1 cellular context compared by ENCODE assay signal in the genomic region with DNA sequence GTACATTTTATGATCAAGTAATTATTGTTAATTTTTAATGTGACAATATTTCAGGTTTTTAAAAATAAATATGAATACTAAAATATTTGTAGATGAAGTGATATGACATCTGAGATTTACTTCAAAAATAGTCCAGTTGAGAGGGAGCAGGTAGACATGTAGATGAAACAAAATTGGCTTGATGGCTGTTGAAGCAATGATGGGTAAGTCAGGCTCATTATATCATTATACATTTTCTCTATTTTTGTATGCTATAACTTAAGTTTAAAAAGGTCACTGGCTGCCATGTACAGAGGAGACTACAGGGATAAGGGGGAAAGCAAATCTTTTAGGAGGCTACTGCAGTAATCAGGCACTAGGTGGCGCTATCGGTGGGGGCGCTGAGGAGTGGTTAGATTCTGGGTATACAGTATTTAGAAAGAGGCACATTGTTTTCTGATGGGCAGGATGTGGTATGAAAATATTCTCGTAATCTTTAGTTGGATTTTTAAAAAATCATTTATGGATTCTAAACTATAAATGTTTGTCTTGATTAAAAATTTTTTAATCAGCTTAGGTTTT.
TF ChIP-seq lines count a peak whose summit lies in the region.

No MANE protein-coding gene starts in this region.

TF ChIP-seq in GM23338, 12 proteins besides CTCF, POLR2A, EP300 and RAD21 (continued from another document):
- TF ChIP-seq ZNF462 (CRISPR knock-in tag; IDR thresholded peaks at IDR 0.05), result no peak
- TF ChIP-seq ZNF114 (CRISPR knock-in tag; IDR thresholded peaks at IDR 0.05), result no peak
- no peak for TF ChIP-seq CREB1 (CRISPR knock-in tag; IDR thresholded peaks at IDR 0.05; ENCODE audit: low read depth)
- no peak for TF ChIP-seq EZH2phosphoT487 (IDR thresholded peaks at IDR 0.05; ENCODE audit: unreplicated experiment)
- no peak for TF ChIP-seq EZH2 (IDR thresholded peaks at IDR 0.05; ENCODE audit: low read depth, unreplicated experiment)
- TF ChIP-seq REST (IDR thresholded peaks at IDR 0.05; ENCODE audit: unreplicated experiment), result no peak
